33 cellular contexts compared by ENCODE assay signal in the genomic region with DNA sequence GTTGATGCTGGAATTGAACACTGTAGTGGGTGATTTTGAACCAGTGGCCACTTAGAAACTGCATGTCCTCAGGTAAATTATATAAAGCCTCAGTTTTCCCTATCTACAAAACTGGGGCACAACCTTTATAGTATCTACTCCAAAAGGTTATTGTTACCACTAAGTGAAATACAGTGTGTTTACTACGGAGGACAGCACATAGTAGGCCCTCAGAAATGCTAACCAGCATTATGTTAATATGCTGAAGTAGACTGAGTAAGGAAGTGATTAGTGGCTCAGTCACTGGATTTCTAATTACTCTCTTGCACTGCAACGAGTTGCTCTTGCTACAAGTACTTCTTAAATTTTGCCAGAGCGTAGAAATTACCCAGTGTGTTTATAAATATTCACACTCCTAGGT.
"Had no signal": no experiment of that assay in that cellular context is flagged by ENCODE, and none has a peak within 500 bp of the region (broad histone marks: within the 10 kb centered on the region; RNA-seq: fewer than 3 reads in every experiment).

No MANE protein-coding gene starts in this region.

- H3K36me3 ChIP-seq: brain microvascular endothelial cell, Peyer's patch, SJSA1 had no signal

- H3K4me1 ChIP-seq: Peyer's patch, SJSA1 had no signal

- H3K27ac ChIP-seq: brain microvascular endothelial cell, Peyer's patch, SJSA1 had no signal

- H3K27me3 ChIP-seq: brain microvascular endothelial cell, Peyer's patch, SJSA1 had no signal

- H3K4me3 Mint-ChIP-seq: activated CD4-positive, alpha-beta T cell treated with anti-CD3 and anti-CD28 coated beads for 36 hours; activated CD4-positive, alpha-beta T cell treated with anti-CD3 and anti-CD28 coated beads, Interleukin-2, amount 10 ng/mL, durations not matched to agents 7 days and 5 days; activated CD8-positive, alpha-beta T cell treated with anti-CD3 and anti-CD28 coated beads, Interleukin-2, amount 10 ng/mL, durations not matched to agents 7 days and 5 days; activated naive CD4-positive, alpha-beta T cell treated with anti-CD3 and anti-CD28 coated beads for 36 hours; activated T-cell treated with anti-CD3 and anti-CD28 coated beads, Interleukin-2, amount 50 U/mL, for 24 hours; T-helper 1 cell treated with Interleukin-12 subunit alpha and Interleukin-12 subunit beta and Interleukin-4 antibody, amounts not matched to agents 30 μg/mL and 1 μg/mL, for 36 hours; T-helper 2 cell treated with Interferon-gamma antibody and Interleukin-4, amounts not matched to agents 5 μg/mL and 100 μg/mL, for 36 hours had no signal

- H3K9me3 Mint-ChIP-seq: activated naive CD4-positive, alpha-beta T cell treated with anti-CD3 and anti-CD28 coated beads for 36 hours; activated T-cell treated with anti-CD3 and anti-CD28 coated beads, Interleukin-2, amount 50 U/mL, for 24 hours; T-helper 1 cell treated with Interleukin-12 subunit alpha and Interleukin-12 subunit beta and Interleukin-4 antibody, amounts not matched to agents 30 μg/mL and 1 μg/mL, for 36 hours; T-helper 2 cell treated with Interferon-gamma antibody and Interleukin-4, amounts not matched to agents 5 μg/mL and 100 μg/mL, for 36 hours had no signal

- ATAC-seq: activated CD4-positive, alpha-beta T cell treated with anti-CD3 and anti-CD28 coated beads for 36 hours; activated CD4-positive, CD25-positive, alpha-beta regulatory T cell treated with anti-CD3 and anti-CD28 coated beads, Interleukin-2, amount 50 U/mL, for 24 hours; activated CD8-positive, alpha-beta T cell treated with anti-CD3 and anti-CD28 coated beads, Interleukin-2, amount 10 ng/mL, durations not matched to agents 7 days and 5 days; activated naive CD4-positive, alpha-beta T cell treated with anti-CD3 and anti-CD28 coated beads, Interleukin-2, amount 50 U/mL, for 72 hours; PC-3 had no signal

- H3K9me3 ChIP-seq: Peyer's patch, SJSA1, SK-N-SH had no signal

- H3K4me2 ChIP-seq: SK-N-SH had no signal

- H3K27ac Mint-ChIP-seq: activated CD4-positive, alpha-beta T cell treated with anti-CD3 and anti-CD28 coated beads for 36 hours; activated CD4-positive, alpha-beta T cell treated with anti-CD3 and anti-CD28 coated beads, Interleukin-2, amount 10 ng/mL, durations not matched to agents 7 days and 5 days; activated CD8-positive, alpha-beta T cell treated with anti-CD3 and anti-CD28 coated beads, Interleukin-2, amount 10 ng/mL, durations not matched to agents 7 days and 5 days; activated naive CD4-positive, alpha-beta T cell treated with anti-CD3 and anti-CD28 coated beads for 36 hours; activated naive CD4-positive, alpha-beta T cell treated with anti-CD3 and anti-CD28 coated beads, Interleukin-2, amount 50 U/mL, for 72 hours; activated T-cell treated with anti-CD3 and anti-CD28 coated beads, Interleukin-2, amount 50 U/mL, for 24 hours; T-helper 1 cell treated with Interleukin-12 subunit alpha and Interleukin-12 subunit beta and Interleukin-4 antibody, amounts not matched to agents 30 μg/mL and 1 μg/mL, for 36 hours; T-helper 2 cell treated with Interferon-gamma antibody and Interleukin-4, amounts not matched to agents 5 μg/mL and 100 μg/mL, for 36 hours had no signal

- H3K27me3 Mint-ChIP-seq: activated CD4-positive, alpha-beta T cell treated with anti-CD3 and anti-CD28 coated beads for 36 hours; activated CD4-positive, alpha-beta T cell treated with anti-CD3 and anti-CD28 coated beads, Interleukin-2, amount 10 ng/mL, durations not matched to agents 7 days and 5 days; activated T-cell treated with anti-CD3 and anti-CD28 coated beads, Interleukin-2, amount 50 U/mL, for 24 hours had no signal

- H3K4me3 ChIP-seq: Peyer's patch, SJSA1 had no signal

- FAIRE-seq: TTC549 had no signal

- H3K9ac ChIP-seq: SK-N-SH had no signal

- DNase-seq: activated CD4-positive, alpha-beta T cell treated with anti-CD3 and anti-CD28 coated beads for 36 hours; activated CD4-positive, alpha-beta T cell treated with anti-CD3 and anti-CD28 coated beads, Interleukin-2, amount 10 ng/mL, durations not matched to agents 7 days and 5 days; activated CD4-positive, alpha-beta T cell treated with anti-CD3 and anti-CD28 coated beads, Interleukin-2, amount 50 U/mL, for 48 hours; activated CD8-positive, alpha-beta T cell treated with anti-CD3 and anti-CD28 coated beads, Interleukin-2, amount 10 ng/mL, durations not matched to agents 7 days and 5 days; activated gamma-delta T cell treated with Interleukin-2 at 50 U/mL for 16 hours; activated naive CD4-positive, alpha-beta T cell treated with anti-CD3 and anti-CD28 coated beads for 36 hours; activated T-cell treated with anti-CD3 and anti-CD28 coated beads, Interleukin-2, amount 50 U/mL, for 24 hours; amniotic stem cell; aorta; brain microvascular endothelial cell; central memory CD4-positive, alpha-beta T cell; MM.1S; MV-4-11; NCI-H1092; NCI-H1436 treated with DMSO at 0.1 percent for 48 hours; NCI-H1694 treated with DMSO at 0.1 percent for 48 hours; NCI-H2029; NCI-H2171; NCI-H510A; NCI-H526; NCI-H748 treated with DMSO at 0.1 percent for 48 hours; NK-92 treated with Interleukin-12 subunit alpha and Interleukin-12 subunit beta, amount 100 ng/mL, for 24 hours; PC-3; Peyer's patch; RPMI8226; SHP77 treated with DMSO at 0.1 percent for 48 hours; SK-N-SH had no signal
